Comparison of ENCODE assay signal across 22 cellular contexts in genomic region chr4:111542056-111542455, GRCh38.
"Had no signal": no experiment of that assay in that cellular context is flagged by ENCODE, and none has a peak within 500 bp of the region (broad histone marks: within the 10 kb centered on the region; RNA-seq: fewer than 3 reads in every experiment).

No MANE protein-coding gene starts in this region.

- ATAC-seq: effector memory CD8-positive, alpha-beta T cell; left lung; lower lobe of right lung; natural killer cell treated with Interleukin-12 subunit alpha and Interleukin-12 subunit beta and Interleukin-15 and Interleukin-18, amount 100 ng/mL, for 72 hours; pancreas; right cardiac atrium; stimulated activated effector memory CD8-positive, alpha-beta T cell treated with anti-CD3 and anti-CD28 coated beads, Interleukin-12 subunit alpha, Interleukin-12 subunit beta, amount 100 ng/mL, for 72 hours; upper lobe of right lung had no signal

- H3K9me3 Mint-ChIP-seq: dendritic cell treated with granulocyte-macrophage colony-stimulating factor and Interleukin-4, amounts not matched to agents 40 ng/mL and 50 ng/mL, for 4 days; memory B cell; neural progenitor cell; stimulated activated naive CD8-positive, alpha-beta T cell treated with anti-CD3 and anti-CD28 coated beads, Interleukin-15, Interleukin-2, amounts not matched to agents 100 ng/mL and 50 ng/mL, for 24 hours had no signal

- H3K27me3 Mint-ChIP-seq: dendritic cell treated with granulocyte-macrophage colony-stimulating factor and Interleukin-4, amounts not matched to agents 40 ng/mL and 50 ng/mL, for 4 days; effector memory CD8-positive, alpha-beta T cell; memory B cell; natural killer cell treated with Interleukin-12 subunit alpha and Interleukin-12 subunit beta and Interleukin-15 and Interleukin-18, amount 100 ng/mL, for 72 hours; progenitor cell of endocrine pancreas; stimulated activated naive CD8-positive, alpha-beta T cell treated with anti-CD3 and anti-CD28 coated beads, Interleukin-15, Interleukin-2, amounts not matched to agents 100 ng/mL and 50 ng/mL, for 24 hours had no signal

- DNase-seq: effector memory CD8-positive, alpha-beta T cell; esophagus squamous epithelium; immature natural killer cell; left lung; lower lobe of right lung; midbrain; nucleus accumbens; pancreas; right cardiac atrium; stimulated activated CD4-positive, alpha-beta T cell treated with anti-CD3 and anti-CD28 coated beads, Interleukin-4, amount 100 ng/mL, for 1 hour; stimulated activated CD8-positive, alpha-beta memory T cell treated with anti-CD3 and anti-CD28 coated beads, Interleukin-4, amount 100 ng/mL, for 48 hours; testis; upper lobe of right lung had no signal

- H3K36me3 Mint-ChIP-seq: immature natural killer cell; memory B cell; natural killer cell treated with Interleukin-12 subunit alpha and Interleukin-12 subunit beta and Interleukin-15 and Interleukin-18, amount 100 ng/mL, for 72 hours; neural progenitor cell; stimulated activated effector memory CD8-positive, alpha-beta T cell treated with anti-CD3 and anti-CD28 coated beads, Interleukin-12 subunit alpha, Interleukin-12 subunit beta, amount 100 ng/mL, for 72 hours had no signal

- H3K4me3 ChIP-seq: esophagus squamous epithelium, left lung, lower lobe of right lung, neural progenitor cell, pancreas, testis, tibial nerve, upper lobe of right lung, vagina had no signal

- H3K27ac Mint-ChIP-seq: dendritic cell treated with granulocyte-macrophage colony-stimulating factor and Interleukin-4, amounts not matched to agents 40 ng/mL and 50 ng/mL, for 4 days; effector memory CD8-positive, alpha-beta T cell; immature natural killer cell; memory B cell; natural killer cell treated with Interleukin-12 subunit alpha and Interleukin-12 subunit beta and Interleukin-15 and Interleukin-18, amount 100 ng/mL, for 72 hours; neural progenitor cell; progenitor cell of endocrine pancreas; stimulated activated effector memory CD8-positive, alpha-beta T cell treated with anti-CD3 and anti-CD28 coated beads, Interleukin-12 subunit alpha, Interleukin-12 subunit beta, amount 100 ng/mL, for 72 hours; stimulated activated naive CD8-positive, alpha-beta T cell treated with anti-CD3 and anti-CD28 coated beads, Interleukin-15, Interleukin-2, amounts not matched to agents 100 ng/mL and 50 ng/mL, for 24 hours had no signal

- H3K9ac ChIP-seq: neural progenitor cell had no signal

- H3K27me3 ChIP-seq: esophagus squamous epithelium, left lung, neural progenitor cell, pancreas, testis, tibial nerve, upper lobe of right lung, vagina had no signal

- H3K4me1 ChIP-seq: esophagus squamous epithelium, left lung, lower lobe of right lung, neural progenitor cell, pancreas, testis, tibial nerve, upper lobe of right lung, vagina had no signal

- H3K4me3 Mint-ChIP-seq: dendritic cell treated with granulocyte-macrophage colony-stimulating factor and Interleukin-4, amounts not matched to agents 40 ng/mL and 50 ng/mL, for 4 days; effector memory CD8-positive, alpha-beta T cell; immature natural killer cell; memory B cell; natural killer cell treated with Interleukin-12 subunit alpha and Interleukin-12 subunit beta and Interleukin-15 and Interleukin-18, amount 100 ng/mL, for 72 hours; neural progenitor cell; stimulated activated effector memory CD8-positive, alpha-beta T cell treated with anti-CD3 and anti-CD28 coated beads, Interleukin-12 subunit alpha, Interleukin-12 subunit beta, amount 100 ng/mL, for 72 hours; stimulated activated naive CD8-positive, alpha-beta T cell treated with anti-CD3 and anti-CD28 coated beads, Interleukin-15, Interleukin-2, amounts not matched to agents 100 ng/mL and 50 ng/mL, for 24 hours had no signal

- H3K4me1 Mint-ChIP-seq: immature natural killer cell; memory B cell; neural progenitor cell; stimulated activated effector memory CD8-positive, alpha-beta T cell treated with anti-CD3 and anti-CD28 coated beads, Interleukin-12 subunit alpha, Interleukin-12 subunit beta, amount 100 ng/mL, for 72 hours had no signal

- H3K36me3 ChIP-seq: esophagus squamous epithelium, left lung, lower lobe of right lung, neural progenitor cell, pancreas, tibial nerve, upper lobe of right lung, vagina had no signal

- H3K9me3 ChIP-seq: esophagus squamous epithelium, left lung, lower lobe of right lung, pancreas, testis, tibial nerve, upper lobe of right lung, vagina had no signal
